In the genomic region with DNA sequence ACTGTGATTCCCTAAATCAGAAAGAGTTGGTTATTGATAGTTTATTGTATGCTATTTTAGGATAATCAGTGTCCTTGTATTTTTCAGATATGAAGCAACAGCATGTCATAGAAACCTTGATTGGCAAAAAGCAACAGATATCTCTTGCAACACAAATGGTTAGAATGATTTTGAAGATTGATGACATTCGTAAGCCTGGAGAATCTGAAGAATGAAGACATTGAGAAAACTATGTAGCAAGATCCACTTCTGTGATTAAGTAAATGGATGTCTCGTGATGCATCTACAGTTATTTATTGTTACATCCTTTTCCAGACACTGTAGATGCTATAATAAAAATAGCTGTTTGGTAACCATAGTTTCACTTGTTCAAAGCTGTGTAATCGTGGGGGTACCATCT, we compare ENCODE assay signal across 20 cellular contexts. TPM values are rescaled to one million over a fixed set of nuclear protein-coding genes. Genes with fewer than 3 reads are reported as not detected.
DNase-seq lines count a peak whose midpoint lies in the region; ATAC-seq and TF ChIP-seq lines count a peak whose summit lies in the region.
"Had no signal": no experiment of that assay in that cellular context is flagged by ENCODE, and none has a peak within 500 bp of the region (broad histone marks: within the 10 kb centered on the region; RNA-seq: fewer than 3 reads in every experiment).

No MANE protein-coding gene starts in this region.

- H3F3A ChIP-seq in PC-9 (ENCODE audit: insufficient read depth, low read depth) = peaks cover 87% of the 10 kb centered on the region

- no peaks in the 10 kb centered on the region for H3K79me2 ChIP-seq in PC-9 (ENCODE audit: low read depth)

- H4K20me1 ChIP-seq in PC-9 (ENCODE audit: insufficient read depth) = peaks cover 30% of the 10 kb centered on the region

- no TSS peak for BruUV-seq in PC-9 (replicated peaks; lab: Mats Ljungman, UMichigan)

- CTCF ChIA-PET in AG04449 (lab: Yijun Ruan, JAX) (interaction anchor here (4.2 kb wide), 1 partner anchor 19 kb away, joined by 21 read pairs; no protein-coding TSS in a partner anchor), PC-9 (lab: Charles Lee) (no interaction called here)

- H2AFZ ChIP-seq in PC-9 = no peak overlapping the region

- intact Hi-C loops in PC-9 (cut with micrococcal nuclease; ENCODE audit: unreplicated experiment) (no loop called here), aorta (cut with DNase I) (no loop called here)

- 76 to 77% methylated on average over 3 of the region's 3 CpGs for WGBS in aorta, 2 donors

- no peaks in the 10 kb centered on the region for H3K9me3 ChIP-seq in PC-9 (ENCODE audit: insufficient read depth, low read depth)
- no peaks in the 10 kb centered on the region for H3K9me3 ChIP-seq in aorta (ENCODE audit: control insufficient read depth, low read length)
- H3K9me3 ChIP-seq: vagina had no signal

- DNase-seq in AG04449 (ENCODE audit: low read depth, low spot score) (peak; percentile 44), EL (peak; percentile 19), PC-9 (no peak), iris pigment epithelial cell (ENCODE audit: low read depth) (peak; percentile 89), aorta (no peak)
- no peak for DNase-seq in stimulated activated CD8-positive, alpha-beta memory T cell treated with anti-CD3 and anti-CD28 coated beads, Interleukin-4, amount 100 ng/mL, for 48 hours
- DNase-seq: activated CD8-positive, alpha-beta T cell treated with anti-CD3 and anti-CD28 coated beads for 36 hours; activated gamma-delta T cell treated with Interleukin-2 at 50 U/mL for 16 hours; amygdala; CD8-positive, alpha-beta T cell; DMS153; GDM1; left colon; midbrain; NCI-H2171; NCI-H524 treated with DMSO at 0.1 percent for 48 hours; T1000 had no signal

- no peaks in the 10 kb centered on the region for H3K27me3 ChIP-seq in PC-9 (ENCODE audit: insufficient read depth, low read depth)
- H3K27me3 ChIP-seq in aorta (ENCODE audit: control insufficient read depth in 1 of 2, insufficient read depth in 2 of 2, low read length in 1 of 2) = no peaks in the 10 kb centered on the region
- H3K27me3 ChIP-seq: vagina had no signal

- TF ChIP-seq CTCF in AG04449 (IDR thresholded peaks at IDR 0.05; ENCODE audit: insufficient read depth, low read length, missing control alignments) (no peak), PC-9 (conservative IDR thresholded peaks at IDR 0.05) (no peak)

- H3K4me3 ChIP-seq in AG04449 (ENCODE audit: low read depth, low read length) (no peak overlapping the region), PC-9 (no peak overlapping the region), aorta (ENCODE audit: low read length in 2 of 2) (no peak overlapping the region)
- H3K4me3 ChIP-seq: vagina had no signal

- no peak overlapping the region for H3K4me2 ChIP-seq in PC-9

- ATAC-seq in GM21390 (IDR thresholded peaks at IDR 0.05; ENCODE audit: unreplicated experiment) (no peak), aorta (ENCODE audit: low FRiP score) (no peak)
- ATAC-seq: activated CD8-positive, alpha-beta T cell treated with anti-CD3 and anti-CD28 coated beads for 36 hours; CD8-positive, alpha-beta T cell; left colon had no signal

- H3K9me2 ChIP-seq in PC-9 (ENCODE audit: insufficient read depth) = no peaks in the 10 kb centered on the region

- H3K4me1 ChIP-seq in PC-9 (replicated peaks; ENCODE audit: insufficient read depth) (peaks cover 33% of the 10 kb centered on the region), aorta (ENCODE audit: control insufficient read depth in 1 of 2, insufficient read depth in 2 of 2, low read length in 2 of 2) (no peaks in the 10 kb centered on the region)
- H3K4me1 ChIP-seq: vagina had no signal

- POLR2A ChIA-PET in AG04449 (lab: Yijun Ruan, JAX) (interaction anchor here (0.6 kb wide), 1 partner anchor 110 kb away, joined by 5 read pairs; no protein-coding TSS in a partner anchor), PC-9 (lab: Charles Lee; ENCODE audit: unreplicated experiment) (no interaction called here)

- H3K27ac ChIP-seq in PC-9 (peak overlapping the region; percentile 16; the same call in 1 of the 2 replicates), aorta (ENCODE audit: low read depth in 1 of 2, low read length in 2 of 2) (no peak overlapping the region)
- H3K27ac ChIP-seq: vagina had no signal

- H3K36me3 ChIP-seq in PC-9 (ENCODE audit: low read depth) (peaks cover 51% of the 10 kb centered on the region), aorta (ENCODE audit: control insufficient read depth in 1 of 2, insufficient read depth in 2 of 2, low read length in 1 of 2) (peaks cover 0 to 15% of the 10 kb centered on the region in 2 donors)

RNA-seq across cellular contexts. Expression of gene CCT5, which starts 14.5 kb away (rescaled TPM):
- total RNA-seq in PC-9 (2021) (658 and 831 TPM in 2 replicates), aorta (100 to 1,000 TPM in 1 of 2 donors, 10 to 100 TPM in 1; 84.4 to 104 TPM)
- 10 to 100 TPM; 72.1 to 74.9 TPM for polyA plus RNA-seq in aorta

RNA-seq across cellular contexts. Expression of gene ATPSCKMT, which starts 14.9 kb away (rescaled TPM):
- total RNA-seq in PC-9 (2021) (36.4 and 51.4 TPM in 2 replicates), aorta (10 to 100 TPM in 1 of 2 donors, 1 to 10 TPM in 1; 6.8 to 13.2 TPM)
- polyA plus RNA-seq in aorta = 10 to 100 TPM in 1 of 2 donors, 1 to 10 TPM in 1; 9.9 to 10.8 TPM

RNA-seq across cellular contexts. Expression of gene CMBL, which starts 43.1 kb away (rescaled TPM):
- total RNA-seq in PC-9 (2021) = 286 and 294 TPM in 2 replicates
- total RNA-seq in aorta = 10 to 100 TPM in 1 of 2 donors, 1 to 10 TPM in 1; 7.5 to 20.2 TPM
- 10 to 100 TPM; 19.5 to 76.4 TPM for polyA plus RNA-seq in aorta
- total RNA-seq: CD8-positive, alpha-beta T cell had no signal
- polyA plus RNA-seq: IgD-negative memory B cell had no signal

Comparison
In these comparisons a context has a peak if more than half of its experiments do, and no peak if none do; other contexts are left out.
1. DNase-seq: peak in AG04449 (single experiment), EL (single experiment) and iris pigment epithelial cell (single experiment); none in PC-9 (0 of 2), aorta (0 of 2) and stimulated activated CD8-positive, alpha-beta memory T cell treated with anti-CD3 and anti-CD28 coated beads, Interleukin-4, amount 100 ng/mL, for 48 hours (single experiment).
2. RNA of gene CMBL, which starts 43.1 kb away (total RNA-seq): 286 to 294 TPM in PC-9; 7.5 to 20.2 TPM in aorta; every median in the first group is over 10 times any median in the second.